In genomic region chr17:74987909-74988711, GRCh38 we compare ENCODE assay signal across 1 cellular context.
TF ChIP-seq lines count a peak whose summit lies in the region.

No MANE protein-coding gene starts in this region.

TF ChIP-seq in K562, 482 proteins besides CTCF, POLR2A, EP300 and RAD21 (continues in another document):
- TF ChIP-seq ELK1 (CRISPR knock-in tag; IDR thresholded peaks at IDR 0.05), result no peak
- TF ChIP-seq ADNP (tag; IDR thresholded peaks at IDR 0.05), result no peak
- TF ChIP-seq MAZ (CRISPR knock-in tag; conservative IDR thresholded peaks at IDR 0.05 in 1 of 2, IDR thresholded peaks at IDR 0.05 in 1 of 2), result peak; percentile 71 to 85
- no peak for TF ChIP-seq BDP1 (IDR thresholded peaks at IDR 0.05; ENCODE audit: insufficient read depth, insufficient read length)
- TF ChIP-seq MCM3 (IDR thresholded peaks at IDR 0.05), result no peak
- no peak for TF ChIP-seq ZNF699 (CRISPR knock-in tag; IDR thresholded peaks at IDR 0.05; ENCODE audit: insufficient replicate concordance)
- peak; percentile 1; the same call in 1 of the 2 replicates for TF ChIP-seq SIN3B (IDR thresholded peaks at IDR 0.05; ENCODE audit: low read depth)
- peak; percentile 39; the same call in 1 of the 2 replicates for TF ChIP-seq MTA3 (IDR thresholded peaks at IDR 0.05; ENCODE audit: borderline replicate concordance)
- TF ChIP-seq SMARCA4 (IDR thresholded peaks at IDR 0.05), result peak; percentile 56
- TF ChIP-seq BRCA1 (IDR thresholded peaks at IDR 0.05), result no peak
- TF ChIP-seq BRCA1 (CRISPR knock-in tag; IDR thresholded peaks at IDR 0.05), result no peak
- TF ChIP-seq STAG1 (CRISPR knock-in tag; IDR thresholded peaks at IDR 0.05; ENCODE audit: borderline replicate concordance), result no peak
- TF ChIP-seq HNRNPH1 (optimal IDR thresholded peaks at IDR 0.05; ENCODE audit: low read depth, low read length), result no peak
- 0 out of 2 replicates have a peak, but pooled peaks have one; percentile 33 for TF ChIP-seq GABPA (tag; conservative IDR thresholded peaks at IDR 0.05; ENCODE audit: low read depth)
- no peak for TF ChIP-seq SRSF7 (optimal IDR thresholded peaks at IDR 0.05; ENCODE audit: low read depth, low read length)
- TF ChIP-seq ZNF639 (CRISPR knock-in tag; conservative IDR thresholded peaks at IDR 0.05 in 1 of 2, IDR thresholded peaks at IDR 0.05 in 1 of 2), result peak in 1 of 2 experiments; percentile 75; a peak in 2 of 4 replicates
- no peak for TF ChIP-seq TEAD4 (IDR thresholded peaks at IDR 0.05; ENCODE audit: low read length)
- TF ChIP-seq TEAD4 (CRISPR knock-in tag; IDR thresholded peaks at IDR 0.05; ENCODE audit: borderline replicate concordance), result no peak
- peak; percentile 24; the same call in 1 of the 2 replicates for TF ChIP-seq ZNF609 (CRISPR knock-in tag; IDR thresholded peaks at IDR 0.05; ENCODE audit: borderline replicate concordance)
- TF ChIP-seq ARID2 (IDR thresholded peaks at IDR 0.05), result 0 out of 2 replicates have a peak, but pooled peaks have one; percentile 8
- peak; percentile 61; the same call in 1 of the 2 replicates for TF ChIP-seq CREM (IDR thresholded peaks at IDR 0.05; ENCODE audit: low read depth)
- TF ChIP-seq CTBP1 (IDR thresholded peaks at IDR 0.05; ENCODE audit: borderline replicate concordance), result peak; percentile 83
- no peak for TF ChIP-seq ZNF354B (CRISPR knock-in tag; IDR thresholded peaks at IDR 0.05)
- no peak for TF ChIP-seq ATF2 (CRISPR knock-in tag; IDR thresholded peaks at IDR 0.05)
- no peak for TF ChIP-seq POLR3G (IDR thresholded peaks at IDR 0.05; ENCODE audit: extremely low read depth, insufficient read length, insufficient replicate concordance)
- TF ChIP-seq MED1 (CRISPR knock-in tag; IDR thresholded peaks at IDR 0.05; ENCODE audit: borderline replicate concordance), result 0 out of 2 replicates have a peak, but pooled peaks have one; percentile 47
- no peak for TF ChIP-seq ZNF589 (CRISPR knock-in tag; IDR thresholded peaks at IDR 0.05; ENCODE audit: low read depth)
- TF ChIP-seq IRF2 (CRISPR knock-in tag; IDR thresholded peaks at IDR 0.05), result no peak
- no peak for TF ChIP-seq SAFB (IDR thresholded peaks at IDR 0.05; ENCODE audit: borderline replicate concordance, low read depth, low read length)
- TF ChIP-seq CHD1 (IDR thresholded peaks at IDR 0.05; ENCODE audit: low read length), result peak; percentile 73
- no peak for TF ChIP-seq CREB5 (CRISPR knock-in tag; IDR thresholded peaks at IDR 0.05)
- 0 out of 2 replicates have a peak, but pooled peaks have one; percentile 28 for TF ChIP-seq ZBTB1 (CRISPR knock-in tag; IDR thresholded peaks at IDR 0.05; ENCODE audit: borderline replicate concordance, low read depth)
- TF ChIP-seq ZBTB2 (IDR thresholded peaks at IDR 0.05), result 0 out of 2 replicates have a peak, but pooled peaks have one; percentile 10
- no peak for TF ChIP-seq HMG20B (CRISPR knock-in tag; IDR thresholded peaks at IDR 0.05)
- TF ChIP-seq SNRNP70 (optimal IDR thresholded peaks at IDR 0.05; ENCODE audit: low read depth, low read length), result no peak
- TF ChIP-seq CTCFL (IDR thresholded peaks at IDR 0.05; ENCODE audit: borderline replicate concordance, insufficient read depth, low read depth, low read length, poor library complexity, severe bottlenecking), result peak; percentile 24
- peak; percentile 72 for TF ChIP-seq RBFOX2 (IDR thresholded peaks at IDR 0.05; ENCODE audit: low read depth, low read length)
- peak; percentile 42; the same call in 1 of the 2 replicates for TF ChIP-seq CREB1 (IDR thresholded peaks at IDR 0.05)
- TF ChIP-seq CREB1 (CRISPR knock-in tag; IDR thresholded peaks at IDR 0.05), result peak; percentile 72; the same call in 1 of the 2 replicates
- no peak for TF ChIP-seq ZNF280B (CRISPR knock-in tag; IDR thresholded peaks at IDR 0.05)
- TF ChIP-seq SP1 (CRISPR knock-in tag; IDR thresholded peaks at IDR 0.05), result peak; percentile 41
- peak; percentile 67 for TF ChIP-seq ZFX (CRISPR knock-in tag; IDR thresholded peaks at IDR 0.05)
- no peak for TF ChIP-seq NFIC (IDR thresholded peaks at IDR 0.05)
- TF ChIP-seq MCM2 (IDR thresholded peaks at IDR 0.05; ENCODE audit: low read depth), result no peak
- no peak for TF ChIP-seq GABPB2 (CRISPR knock-in tag; conservative IDR thresholded peaks at IDR 0.05)
- peak; percentile 20 for TF ChIP-seq TAF1 (IDR thresholded peaks at IDR 0.05; ENCODE audit: control insufficient read depth, extremely low read depth, insufficient read depth, low read length, severe bottlenecking)
- peak in 1 of 3 experiments; percentile 54 for TF ChIP-seq YY1 (IDR thresholded peaks at IDR 0.05; ENCODE audit: borderline replicate concordance in 1 of 3, control insufficient read depth in 1 of 3, extremely low read depth in 1 of 3, insufficient read depth in 3 of 3, insufficient read length in 1 of 3, insufficient replicate concordance in 2 of 3, low read depth in 1 of 3, low read length in 2 of 3)
